In the genomic region with DNA sequence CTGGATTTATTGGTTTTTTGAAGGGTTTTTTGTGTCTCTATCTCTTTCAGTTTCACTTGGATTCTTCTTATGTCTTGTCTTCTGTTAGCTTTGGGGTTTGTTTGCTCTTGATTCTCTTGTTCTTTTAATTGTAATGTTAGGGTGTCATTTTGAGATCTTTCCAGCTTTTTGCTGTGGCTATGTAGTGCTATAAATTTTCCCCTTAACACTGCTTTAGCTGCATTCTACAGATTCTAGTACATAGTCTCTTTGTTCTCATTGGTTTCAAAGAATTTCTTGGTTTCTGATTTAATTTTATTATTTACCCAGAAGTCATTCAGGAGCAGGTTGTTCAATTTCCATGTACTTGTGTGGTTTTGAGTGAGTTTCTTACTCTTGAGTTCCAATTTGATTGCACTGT, we compare ENCODE assay signal across 13 cellular contexts. TPM values are rescaled to one million over a fixed set of nuclear protein-coding genes. Genes with fewer than 3 reads are reported as not detected.
DNase-seq lines count a peak whose midpoint lies in the region; ATAC-seq and TF ChIP-seq lines count a peak whose summit lies in the region.
"Had no signal": no experiment of that assay in that cellular context is flagged by ENCODE, and none has a peak within 500 bp of the region (broad histone marks: within the 10 kb centered on the region; RNA-seq: fewer than 3 reads in every experiment).

No MANE protein-coding gene starts in this region.

- ATAC-seq in activated naive CD4-positive, alpha-beta T cell treated with anti-CD3 and anti-CD28 coated beads, Interleukin-2, amount 50 U/mL, for 72 hours = no peak
- no peak for ATAC-seq in central memory CD8-positive, alpha-beta T cell (replicated peaks; ENCODE audit: extremely low read depth, poor library complexity, severe bottlenecking)
- no peak for ATAC-seq in HG03432 (IDR thresholded peaks at IDR 0.05; ENCODE audit: unreplicated experiment)
- ATAC-seq: CD8-positive, alpha-beta T cell had no signal

- no peak overlapping the region for H3K4me3 Mint-ChIP-seq in activated naive CD4-positive, alpha-beta T cell treated with anti-CD3 and anti-CD28 coated beads for 36 hours
- H3K4me3 Mint-ChIP-seq in central memory CD8-positive, alpha-beta T cell = no peak overlapping the region
- H3K4me3 Mint-ChIP-seq: CD8-positive, alpha-beta T cell had no signal

- H3K9me3 Mint-ChIP-seq in activated naive CD4-positive, alpha-beta T cell treated with anti-CD3 and anti-CD28 coated beads, Interleukin-2, amount 50 U/mL, for 72 hours = peaks cover 38 to 41% of the 10 kb centered on the region in 2 donors
- H3K9me3 Mint-ChIP-seq in activated naive CD4-positive, alpha-beta T cell treated with anti-CD3 and anti-CD28 coated beads for 36 hours = peaks cover 49% of the 10 kb centered on the region
- peaks cover 18% of the 10 kb centered on the region for H3K9me3 Mint-ChIP-seq in central memory CD8-positive, alpha-beta T cell

- intact Hi-C loops in activated naive CD4-positive, alpha-beta T cell treated with anti-CD3 and anti-CD28 coated beads for 36 hours (cut with micrococcal nuclease) = no loop called here

- no peaks in the 10 kb centered on the region for H3K4me1 ChIP-seq in HEK293 (ENCODE audit: control insufficient read depth, insufficient read depth, low read length)
- H3K4me1 ChIP-seq: Caco-2, HAP-1 had no signal

- H3K27ac Mint-ChIP-seq in activated naive CD4-positive, alpha-beta T cell treated with anti-CD3 and anti-CD28 coated beads, Interleukin-2, amount 50 U/mL, for 72 hours = peak overlapping the region; percentile 1 to 35
- no peak overlapping the region for H3K27ac Mint-ChIP-seq in activated naive CD4-positive, alpha-beta T cell treated with anti-CD3 and anti-CD28 coated beads for 36 hours
- peak overlapping the region; percentile 42 for H3K27ac Mint-ChIP-seq in central memory CD8-positive, alpha-beta T cell (ENCODE audit: low read depth)
- H3K27ac Mint-ChIP-seq: CD8-positive, alpha-beta T cell had no signal

- no peak for TF ChIP-seq CTCF in HEK293 (tag by site-specific recombination; IDR thresholded peaks at IDR 0.05)

- H3K36me3 Mint-ChIP-seq in activated naive CD4-positive, alpha-beta T cell treated with anti-CD3 and anti-CD28 coated beads, Interleukin-2, amount 50 U/mL, for 72 hours = peaks cover 59 to 85% of the 10 kb centered on the region in 2 donors
- peaks cover 77% of the 10 kb centered on the region for H3K36me3 Mint-ChIP-seq in activated naive CD4-positive, alpha-beta T cell treated with anti-CD3 and anti-CD28 coated beads for 36 hours (ENCODE audit: low read depth)
- peaks cover 27% of the 10 kb centered on the region for H3K36me3 Mint-ChIP-seq in central memory CD8-positive, alpha-beta T cell (ENCODE audit: insufficient read depth)

- CTCF ChIA-PET in activated naive CD4-positive, alpha-beta T cell treated with anti-CD3 and anti-CD28 coated beads for 36 hours (lab: Charles Lee) = no interaction called here
- CTCF ChIA-PET in HEK293 (lab: Yijun Ruan, JAX) = interaction anchor here (0.5 kb wide), 1 partner anchor 205 kb away, joined by 4 read pairs; no protein-coding TSS in a partner anchor

- H3K36me3 ChIP-seq in HEK293 (ENCODE audit: control insufficient read depth in 2 of 2, insufficient read depth in 1 of 2, low read length in 2 of 2) = peaks cover 35 to 55% of the 10 kb centered on the region in 2 experiments
- H3K36me3 ChIP-seq: HAP-1 had no signal

- H3K4me3 ChIP-seq in HEK293 (ENCODE audit: low read depth, low read length) = no peak overlapping the region
- H3K4me3 ChIP-seq: HAP-1 had no signal

- H3K9me3 ChIP-seq in HEK293 (ENCODE audit: control insufficient read depth, insufficient read depth, low read depth, low read length) = no peaks in the 10 kb centered on the region
- H3K9me3 ChIP-seq: Caco-2, HAP-1 had no signal

- H3K27ac ChIP-seq in HEK293 (ENCODE audit: extremely low read depth, low read depth, low read length) = no peak overlapping the region

- DNase-seq in activated naive CD4-positive, alpha-beta T cell treated with anti-CD3 and anti-CD28 coated beads, Interleukin-2, amount 50 U/mL, for 72 hours (ENCODE audit: low spot score in 2 of 2) = no peak
- DNase-seq in activated naive CD4-positive, alpha-beta T cell treated with anti-CD3 and anti-CD28 coated beads for 36 hours = no peak
- no peak for DNase-seq in central memory CD8-positive, alpha-beta T cell (ENCODE audit: low spot score in 2 of 2)
- DNase-seq in midbrain (lab: John Stamatoyannopoulos, UW) = no peak
- DNase-seq: C1 segment of cervical spinal cord; Caco-2; CD8-positive, alpha-beta T cell; DMS153; DND-41; GOT3 had no signal

- POLR2A ChIA-PET in HEK293 (lab: Yijun Ruan, JAX) = no interaction called here

- peaks cover 9% of the 10 kb centered on the region for H3K4me1 Mint-ChIP-seq in activated naive CD4-positive, alpha-beta T cell treated with anti-CD3 and anti-CD28 coated beads for 36 hours (ENCODE audit: low read depth)
- H3K4me1 Mint-ChIP-seq in central memory CD8-positive, alpha-beta T cell = peaks cover 48% of the 10 kb centered on the region

- H3K27me3 Mint-ChIP-seq in activated naive CD4-positive, alpha-beta T cell treated with anti-CD3 and anti-CD28 coated beads for 36 hours (ENCODE audit: low read depth) = no peaks in the 10 kb centered on the region
- no peaks in the 10 kb centered on the region for H3K27me3 Mint-ChIP-seq in central memory CD8-positive, alpha-beta T cell

TF ChIP-seq in HEK293, 187 proteins besides CTCF, POLR2A, EP300 and RAD21:
- TF ChIP-seq SETDB1 (IDR thresholded peaks at IDR 0.05; ENCODE audit: insufficient read length, low read length) (peak; percentile 50), ZBTB7A (tag by site-specific recombination; IDR thresholded peaks at IDR 0.05; ENCODE audit: low read depth) (no peak), WT1 (tag by site-specific recombination; IDR thresholded peaks at IDR 0.05) (no peak)

RNA-seq across cellular contexts. Expression of gene ZNF430, which starts 24.6 kb away (rescaled TPM):
- total RNA-seq in activated naive CD4-positive, alpha-beta T cell treated with anti-CD3 and anti-CD28 coated beads, Interleukin-2, amount 50 U/mL, for 72 hours = 10 to 100 TPM; 23.3 to 23.6 TPM
- total RNA-seq in activated naive CD4-positive, alpha-beta T cell treated with anti-CD3 and anti-CD28 coated beads for 36 hours = 10 to 100 TPM; 18.2 to 19.5 TPM

RNA-seq across cellular contexts. Expression of gene ZNF714, which starts 37.0 kb away (rescaled TPM):
- total RNA-seq in activated naive CD4-positive, alpha-beta T cell treated with anti-CD3 and anti-CD28 coated beads, Interleukin-2, amount 50 U/mL, for 72 hours = 10 to 100 TPM; 19.0 to 31.0 TPM
- 10 to 100 TPM; 21.1 to 23.1 TPM for total RNA-seq in activated naive CD4-positive, alpha-beta T cell treated with anti-CD3 and anti-CD28 coated beads for 36 hours
